ENCODE assay signal across 1 cellular context in genomic region chr1:209040351-209040750, GRCh38.
TF ChIP-seq lines count a peak whose summit lies in the region.

No MANE protein-coding gene starts in this region.

TF ChIP-seq in HEK293, 187 proteins besides CTCF, POLR2A, EP300 and RAD21 (continued from another document):
- no peak for TF ChIP-seq ZBTB49 (tag by site-specific recombination; IDR thresholded peaks at IDR 0.05; ENCODE audit: low read depth)
- TF ChIP-seq ZNF155 (tag by site-specific recombination; IDR thresholded peaks at IDR 0.05) = no peak
- peak; percentile 34; the same call in 1 of the 2 replicates for TF ChIP-seq FEZF1 (tag by site-specific recombination; IDR thresholded peaks at IDR 0.05)
- no peak for TF ChIP-seq ZNF544 (tag by site-specific recombination; IDR thresholded peaks at IDR 0.05)
- no peak for TF ChIP-seq KLF8 (tag by site-specific recombination; IDR thresholded peaks at IDR 0.05)
- no peak for TF ChIP-seq ZNF501 (tag by site-specific recombination; IDR thresholded peaks at IDR 0.05)
